15 cellular contexts compared by ENCODE assay signal in the genomic region with DNA sequence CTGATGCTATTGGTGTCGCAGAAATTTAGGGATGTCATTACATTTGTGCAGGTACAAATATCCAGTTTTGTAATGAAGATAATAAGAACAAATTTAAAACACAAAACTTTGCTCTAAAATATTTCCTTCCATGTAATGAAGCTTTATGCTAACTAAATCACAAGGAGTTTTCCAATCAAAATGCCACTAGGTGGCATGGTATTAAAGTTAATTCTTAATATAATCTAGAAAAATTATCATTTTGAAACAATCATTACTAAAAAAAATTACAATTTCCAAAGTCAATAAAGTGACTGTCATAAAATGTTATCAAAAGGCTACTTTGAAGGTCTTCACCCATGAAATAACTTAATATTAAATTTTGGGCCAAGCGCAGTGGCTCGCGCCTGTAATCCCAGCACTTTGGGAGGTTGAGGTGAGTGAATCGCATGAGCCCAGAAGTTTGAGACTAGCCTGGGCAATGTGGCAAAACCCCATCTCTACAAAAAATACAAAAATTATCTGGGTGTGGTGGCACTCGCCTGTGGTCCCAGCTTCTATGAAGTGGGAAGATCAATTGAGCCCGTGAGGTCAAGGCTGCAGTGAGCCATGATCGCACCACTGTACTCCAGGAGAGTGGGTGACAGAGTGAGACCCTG.
A peak's percentile ranks its signal among the peaks of the same experiment; 100 is the strongest.
DNase-seq lines count a peak whose midpoint lies in the region; ATAC-seq, FAIRE-seq and TF ChIP-seq lines count a peak whose summit lies in the region.
"Had no signal": no experiment of that assay in that cellular context is flagged by ENCODE, and none has a peak within 500 bp of the region (broad histone marks: within the 10 kb centered on the region; RNA-seq: fewer than 3 reads in every experiment).

No MANE protein-coding gene starts in this region.

- H3K36me3 ChIP-seq in HEK293 (ENCODE audit: control insufficient read depth in 2 of 2, insufficient read depth in 1 of 2, low read length in 2 of 2): peaks cover 14 to 28% of the 10 kb centered on the region in 2 experiments
- H3K36me3 ChIP-seq in right lobe of liver: no peaks in the 10 kb centered on the region

- H3K27ac Mint-ChIP-seq in glutamatergic neuron (ENCODE audit: unreplicated experiment): no peak overlapping the region
- H3K27ac Mint-ChIP-seq: activated naive CD4-positive, alpha-beta T cell treated with anti-CD3 and anti-CD28 coated beads, Interleukin-2, amount 50 U/mL, for 24 hours had no signal

- H3K4me3 ChIP-seq in A549 (no peak overlapping the region), HEK293 (ENCODE audit: low read depth, low read length) (no peak overlapping the region), right lobe of liver (no peak overlapping the region)

- POLR2A ChIA-PET in A549 (lab: Yijun Ruan, JAX): no interaction called here
- POLR2A ChIA-PET in HEK293 (lab: Yijun Ruan, JAX): no interaction called here

- TF ChIP-seq RAD21 in A549 (conservative IDR thresholded peaks at IDR 0.05 in 1 of 2, IDR thresholded peaks at IDR 0.05 in 1 of 2): peak; percentile 38 to 52

- no peaks in the 10 kb centered on the region for H3K36me3 Mint-ChIP-seq in glutamatergic neuron (ENCODE audit: unreplicated experiment)

- no peak for DNase-seq in A549 (ENCODE audit: low read depth in 1 of 2, low spot score in 1 of 2)
- DNase-seq in amniotic epithelial cell (ENCODE audit: low read depth): peak; percentile 7
- DNase-seq in right lobe of liver: no peak
- no peak for DNase-seq in middle frontal gyrus (ENCODE audit: extremely low spot score, low spot score)
- no peak for DNase-seq in glutamatergic neuron
- DNase-seq in RKO (ENCODE audit: low spot score): no peak
- DNase-seq: activated CD4-positive, alpha-beta T cell treated with anti-CD3 and anti-CD28 coated beads for 4 hours; BE2C; DMS153; NCI-H774; SHP77; T-helper 9 cell had no signal

- CTCF ChIA-PET in A549 (lab: Yijun Ruan, JAX) (interaction anchor here (0.7 to 1.8 kb wide), 5 partner anchors 10 to 254 kb away, joined by 3 to 4 read pairs (median 3); partner anchors contain the start of gene ABCD2), HEK293 (lab: Yijun Ruan, JAX) (interaction anchor here (0.6 to 1.4 kb wide), 4 partner anchors 78 to 1837 kb away, joined by 3 to 7 read pairs (median 3); no protein-coding TSS in a partner anchor)

- intact Hi-C loops in right lobe of liver (cut with DNase I): no loop called here

- ATAC-seq in A549: no peak
- ATAC-seq in right lobe of liver: no peak
- ATAC-seq in HG02678 (IDR thresholded peaks at IDR 0.05; ENCODE audit: unreplicated experiment): no peak

- TF ChIP-seq CTCF in A549 (IDR thresholded peaks at IDR 0.05) (peak; percentile 41; the same call in 2 of the 3 replicates), HEK293 (tag by site-specific recombination; IDR thresholded peaks at IDR 0.05) (no peak), right lobe of liver (IDR thresholded peaks at IDR 0.05) (peak; percentile 18 to 39 (median 30)), glutamatergic neuron (IDR thresholded peaks at IDR 0.05; ENCODE audit: partially characterized antibody, unreplicated experiment) (no peak)

- H3K27me3 Mint-ChIP-seq in glutamatergic neuron (ENCODE audit: unreplicated experiment): no peaks in the 10 kb centered on the region
- H3K27me3 Mint-ChIP-seq: activated naive CD4-positive, alpha-beta T cell treated with anti-CD3 and anti-CD28 coated beads, Interleukin-2, amount 50 U/mL, for 24 hours had no signal

- H3K4me2 ChIP-seq in A549: no peak overlapping the region

- no peaks in the 10 kb centered on the region for H3K9me3 Mint-ChIP-seq in glutamatergic neuron (ENCODE audit: unreplicated experiment)
- H3K9me3 Mint-ChIP-seq: activated naive CD4-positive, alpha-beta T cell treated with anti-CD3 and anti-CD28 coated beads, Interleukin-2, amount 50 U/mL, for 24 hours had no signal

- H3K4me3 Mint-ChIP-seq in glutamatergic neuron (ENCODE audit: unreplicated experiment): no peak overlapping the region
- H3K4me3 Mint-ChIP-seq: activated naive CD4-positive, alpha-beta T cell treated with anti-CD3 and anti-CD28 coated beads, Interleukin-2, amount 50 U/mL, for 24 hours had no signal

- TF ChIP-seq POLR2A in A549 (IDR thresholded peaks at IDR 0.05; ENCODE audit: low read length) (no peak), right lobe of liver (IDR thresholded peaks at IDR 0.05) (no peak)

- no peak overlapping the region for H3K27ac ChIP-seq in A549
- no peak overlapping the region for H3K27ac ChIP-seq in HEK293 (ENCODE audit: extremely low read depth, low read depth, low read length)
- H3K27ac ChIP-seq in right lobe of liver: no peak overlapping the region

- H3K27me3 ChIP-seq in right lobe of liver: no peaks in the 10 kb centered on the region
- H3K27me3 ChIP-seq: BE2C had no signal

- FAIRE-seq in A549 (lab: Jason Lieb, UNC): no peak

- WGBS in A549 (ENCODE audit: missing lambda C conversion rate): 91% methylated on average over 8 of the region's 8 CpGs
- WGBS in right lobe of liver (ENCODE audit: insufficient coverage, low coverage, low lambda C conversion rate, missing lambda C conversion rate): 98% methylated on average over 8 of the region's 8 CpGs

- no peaks in the 10 kb centered on the region for H3K9me3 ChIP-seq in A549
- H3K9me3 ChIP-seq in HEK293 (ENCODE audit: control insufficient read depth, insufficient read depth, low read depth, low read length): no peaks in the 10 kb centered on the region
- H3K9me3 ChIP-seq in right lobe of liver: no peaks in the 10 kb centered on the region
- H3K9me3 ChIP-seq: BE2C had no signal

- peaks cover 18% of the 10 kb centered on the region for H3K4me1 ChIP-seq in A549
- H3K4me1 ChIP-seq in HEK293 (ENCODE audit: control insufficient read depth, insufficient read depth, low read length): no peaks in the 10 kb centered on the region
- peaks cover 0 to 13% (median 6%) of the 10 kb centered on the region in 4 donors for H3K4me1 ChIP-seq in right lobe of liver

- no peak for TF ChIP-seq EP300 in A549 (IDR thresholded peaks at IDR 0.05)

- H3K4me1 Mint-ChIP-seq in glutamatergic neuron (ENCODE audit: low read depth, unreplicated experiment): no peaks in the 10 kb centered on the region
- H3K4me1 Mint-ChIP-seq: activated naive CD4-positive, alpha-beta T cell treated with anti-CD3 and anti-CD28 coated beads, Interleukin-2, amount 50 U/mL, for 24 hours had no signal

TF ChIP-seq in A549, 52 proteins besides CTCF, POLR2A, EP300 and RAD21:
- TF ChIP-seq ZFP36 (IDR thresholded peaks at IDR 0.05; ENCODE audit: borderline replicate concordance, partially characterized antibody) (no peak), NPAS2 (CRISPR knock-in tag; IDR thresholded peaks at IDR 0.05; ENCODE audit: borderline replicate concordance) (no peak), PHF8 (IDR thresholded peaks at IDR 0.05; ENCODE audit: borderline replicate concordance, low read depth) (no peak), SMC3 (IDR thresholded peaks at IDR 0.05) (peak; percentile 51)

TF ChIP-seq in HEK293, 187 proteins besides CTCF, POLR2A, EP300 and RAD21:
- peak; percentile 6; the same call in 1 of the 2 replicates for TF ChIP-seq ZNF654 (tag by site-specific recombination; IDR thresholded peaks at IDR 0.05; ENCODE audit: low read depth)
- no peak for TF ChIP-seq ZFP3 (tag by site-specific recombination; IDR thresholded peaks at IDR 0.05; ENCODE audit: low read depth)
- TF ChIP-seq ZNF791 (tag by site-specific recombination; IDR thresholded peaks at IDR 0.05): no peak

Comparison
In these comparisons a context has a peak if more than half of its experiments do, and no peak if none do; other contexts are left out.
1. CTCF ChIP-seq: peak in A549 (single experiment) and right lobe of liver (4 of 4); none in HEK293 (single experiment) and glutamatergic neuron (single experiment).
2. Of the 5 proteins assayed by ChIP-seq in both HEK293 and A549: peak only in HEK293: none; only in A549: CTCF; in both: none; in neither: 4.